11 cellular contexts compared by ENCODE assay signal in the genomic region with DNA sequence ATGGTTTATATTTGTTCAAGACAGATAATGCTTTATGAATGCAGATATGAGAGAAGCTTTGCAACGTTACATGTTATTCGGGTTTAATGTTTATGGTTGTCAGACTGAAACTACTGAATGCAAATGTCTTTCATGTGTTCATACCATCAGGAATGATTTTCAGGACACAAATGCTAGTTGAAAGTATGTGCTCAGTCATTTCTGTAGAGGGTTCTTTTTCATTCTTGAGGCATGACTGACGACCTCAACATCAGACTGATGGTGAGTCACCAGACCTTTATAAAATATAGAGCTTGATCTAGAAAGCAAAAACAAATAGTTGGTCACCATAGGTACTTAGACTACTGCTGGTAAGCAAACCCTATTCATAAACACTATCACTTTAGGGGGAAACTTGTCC.
DNase-seq lines count a peak whose midpoint lies in the region; ATAC-seq lines count a peak whose summit lies in the region.
"Had no signal": no experiment of that assay in that cellular context is flagged by ENCODE, and none has a peak within 500 bp of the region (broad histone marks: within the 10 kb centered on the region; RNA-seq: fewer than 3 reads in every experiment).

No MANE protein-coding gene starts in this region.

- WGBS in mesenchymal stem cell, result 18% methylated on average over 2 of the region's 3 CpGs

- H2AFZ ChIP-seq in mesenchymal stem cell (ENCODE audit: low read depth, low read length), result no peak overlapping the region

- no peak overlapping the region for H3K4me2 ChIP-seq in mesenchymal stem cell (ENCODE audit: low read length, poor library complexity, severe bottlenecking)

- H3K9ac ChIP-seq in mesenchymal stem cell (ENCODE audit: low read length), result peak overlapping the region; percentile 70

- H3K79me1 ChIP-seq in mesenchymal stem cell (replicated peaks; ENCODE audit: low read length, poor library complexity, severe bottlenecking), result no peaks in the 10 kb centered on the region

- H3K9me3 ChIP-seq in mesenchymal stem cell (ENCODE audit: control insufficient read depth, low read length), result no peaks in the 10 kb centered on the region
- H3K9me3 ChIP-seq: esophagus muscularis mucosa, testis had no signal

- H3K14ac ChIP-seq in mesenchymal stem cell (ENCODE audit: low read length in 2 of 2), result no peak overlapping the region

- no peak overlapping the region for H4K8ac ChIP-seq in mesenchymal stem cell (ENCODE audit: low read length)

- no peak overlapping the region for H2BK5ac ChIP-seq in mesenchymal stem cell (ENCODE audit: low read depth, low read length, poor library complexity, severe bottlenecking)

- H3K18ac ChIP-seq in mesenchymal stem cell (ENCODE audit: low read depth in 1 of 2, low read length in 2 of 2), result no peak overlapping the region

- no peak overlapping the region for H3K4ac ChIP-seq in mesenchymal stem cell (ENCODE audit: low read depth in 1 of 2, low read length in 2 of 2)

- H3K4me1 ChIP-seq in mesenchymal stem cell (ENCODE audit: control insufficient read depth, insufficient read depth, low read depth, low read length), result no peaks in the 10 kb centered on the region
- H3K4me1 ChIP-seq: esophagus muscularis mucosa, testis had no signal

- no peak overlapping the region for H2BK120ac ChIP-seq in mesenchymal stem cell (ENCODE audit: low read depth, low read length)

- H3K27ac ChIP-seq in mesenchymal stem cell (ENCODE audit: low read length, poor library complexity, severe bottlenecking), result no peak overlapping the region
- H3K27ac ChIP-seq: esophagus muscularis mucosa, testis had no signal

- DNase-seq in EH (ENCODE audit: low read depth), result peak; percentile 95
- peak; percentile 88 for DNase-seq in amniotic stem cell (lab: John Stamatoyannopoulos, UW)
- DNase-seq in mesenchymal stem cell, result peak; percentile 83
- no peak for DNase-seq in mucosa of gallbladder (ENCODE audit: low spot score)
- DNase-seq in stimulated activated CD4-positive, alpha-beta T cell treated with anti-CD3 and anti-CD28 coated beads, Interleukin-4, amount 100 ng/mL, for 4 hours, result no peak
- no peak for DNase-seq in NCI-H1105 treated with DMSO at 0.1 percent for 48 hours (lab: John Stamatoyannopoulos, UW)
- DNase-seq: activated CD4-positive, CD25-positive, alpha-beta regulatory T cell; testis had no signal

- no peak overlapping the region for H2BK12ac ChIP-seq in mesenchymal stem cell (ENCODE audit: low read length in 2 of 2)

- H3K36me3 ChIP-seq in mesenchymal stem cell (ENCODE audit: control insufficient read depth in 1 of 2, insufficient read depth in 2 of 2, low read depth in 1 of 2, low read length in 2 of 2), result no peaks in the 10 kb centered on the region
- H3K36me3 ChIP-seq: esophagus muscularis mucosa had no signal

- no peak overlapping the region for H3K23ac ChIP-seq in mesenchymal stem cell (ENCODE audit: low read length in 2 of 2)

- no peak overlapping the region for H4K91ac ChIP-seq in mesenchymal stem cell (ENCODE audit: low read length)

- no peak overlapping the region for H3K4me3 ChIP-seq in mesenchymal stem cell (ENCODE audit: insufficient read depth in 1 of 2, low read depth in 1 of 2, low read length in 2 of 2)
- H3K4me3 ChIP-seq: esophagus muscularis mucosa, testis had no signal

- H2BK15ac ChIP-seq in mesenchymal stem cell (ENCODE audit: low read depth, poor library complexity, severe bottlenecking), result no peak overlapping the region

- ATAC-seq in HG03378 (IDR thresholded peaks at IDR 0.05; ENCODE audit: unreplicated experiment), result peak; percentile 48
- ATAC-seq in GM19395 (IDR thresholded peaks at IDR 0.05; ENCODE audit: unreplicated experiment), result no peak

- no peaks in the 10 kb centered on the region for H3K27me3 ChIP-seq in mesenchymal stem cell (ENCODE audit: control insufficient read depth in 1 of 2, insufficient read depth in 1 of 2, low read length in 2 of 2)
- H3K27me3 ChIP-seq: esophagus muscularis mucosa, testis had no signal

- no peak overlapping the region for H2AK5ac ChIP-seq in mesenchymal stem cell (ENCODE audit: low read length, severe bottlenecking)

Comparison
In these comparisons a context has a peak if more than half of its experiments do, and no peak if none do; other contexts are left out.
1. DNase-seq: peak in EH (single experiment), amniotic stem cell (single experiment) and mesenchymal stem cell (single experiment); none in mucosa of gallbladder (single experiment), stimulated activated CD4-positive, alpha-beta T cell treated with anti-CD3 and anti-CD28 coated beads, Interleukin-4, amount 100 ng/mL, for 4 hours (0 of 2) and NCI-H1105 treated with DMSO at 0.1 percent for 48 hours (single experiment).